In the genomic region with DNA sequence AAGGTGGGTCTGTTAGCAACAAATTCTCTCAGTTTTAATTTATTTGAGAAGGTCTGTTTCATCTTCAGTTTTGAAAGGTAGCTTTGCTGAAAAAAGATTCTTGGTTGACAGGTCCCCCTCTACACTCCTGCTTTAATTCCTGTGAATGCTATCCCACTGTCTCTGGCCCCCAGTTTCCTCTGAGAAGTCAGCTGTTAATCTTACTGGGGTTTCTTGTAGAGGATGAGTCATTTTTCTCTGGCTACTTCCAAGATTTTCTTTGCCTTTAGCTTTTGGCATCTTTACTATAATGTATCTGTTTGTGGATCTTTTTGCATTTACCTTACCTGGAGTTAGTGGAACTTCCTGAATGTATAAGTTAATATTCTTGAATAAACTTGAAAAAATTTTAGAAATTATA, we compare ENCODE assay signal across 12 cellular contexts.
"Had no signal": no experiment of that assay in that cellular context is flagged by ENCODE, and none has a peak within 500 bp of the region (broad histone marks: within the 10 kb centered on the region; RNA-seq: fewer than 3 reads in every experiment).

No MANE protein-coding gene starts in this region.

- H3K4me3 ChIP-seq: esophagus muscularis mucosa, heart left ventricle, suprapubic skin, upper lobe of right lung had no signal

- H3K4me1 ChIP-seq: esophagus muscularis mucosa, heart left ventricle, suprapubic skin, upper lobe of right lung had no signal

- DNase-seq: activated CD4-positive, alpha-beta T cell treated with anti-CD3 and anti-CD28 coated beads, Interleukin-2, amount 50 U/mL, for 1 hour; amniotic stem cell; cerebellar nuclear complex; dermis blood vessel endothelial cell; foreskin melanocyte; heart left ventricle; stimulated activated CD4-positive, alpha-beta T cell treated with anti-CD3 and anti-CD28 coated beads, Interleukin-12 subunit alpha, Interleukin-12 subunit beta, amount 100 ng/mL, for 4 hours; stimulated activated naive CD4-positive, alpha-beta T cell treated with Interleukin-2 at 50 U/mL for 16 hours; upper lobe of right lung had no signal

- ATAC-seq: heart left ventricle, left lobe of liver, upper lobe of right lung had no signal

- H3K27me3 ChIP-seq: esophagus muscularis mucosa, heart left ventricle, suprapubic skin, upper lobe of right lung had no signal

- H3K27ac ChIP-seq: esophagus muscularis mucosa, heart left ventricle, suprapubic skin, upper lobe of right lung had no signal

- H3K9me3 ChIP-seq: esophagus muscularis mucosa, suprapubic skin, upper lobe of right lung had no signal

- H3K36me3 ChIP-seq: upper lobe of right lung had no signal
